In genomic region chr17:33725675-33726271, GRCh38 we compare ENCODE assay signal across 8 cellular contexts.
DNase-seq lines count a peak whose midpoint lies in the region; ATAC-seq and TF ChIP-seq lines count a peak whose summit lies in the region.

No MANE protein-coding gene starts in this region.

- H3K4me3 Mint-ChIP-seq in naive thymus-derived CD4-positive, alpha-beta T cell = no peak overlapping the region
- no peak overlapping the region for H3K4me3 Mint-ChIP-seq in activated T-helper 17 cell treated with anti-CD3 and anti-CD28 coated beads, Interleukin-2, amount 50 U/mL, for 72 hours
- H3K4me3 Mint-ChIP-seq in activated CD8-positive, alpha-beta memory T cell treated with anti-CD3 and anti-CD28 coated beads, Interleukin-2, amount 10 ng/mL, durations not matched to agents 7 days and 5 days = no peak overlapping the region

- H3K4me1 ChIP-seq in naive thymus-derived CD4-positive, alpha-beta T cell (ENCODE audit: control insufficient read depth in 2 of 2, insufficient read depth in 2 of 2, low read length in 2 of 2) = no peaks in the 10 kb centered on the region

- H3K4me3 ChIP-seq in naive thymus-derived CD4-positive, alpha-beta T cell (ENCODE audit: low read length) = no peak overlapping the region

- H3K27me3 ChIP-seq in naive thymus-derived CD4-positive, alpha-beta T cell (ENCODE audit: control insufficient read depth in 2 of 2, insufficient read depth in 2 of 2, low read length in 2 of 2) = no peaks in the 10 kb centered on the region

- intact Hi-C loops in naive thymus-derived CD4-positive, alpha-beta T cell (cut with micrococcal nuclease) = loop anchor here in 1 of 2 donors (1.0 kb wide), 1 partner anchor 26 kb away; no protein-coding TSS in a partner anchor

- peak; percentile 82 for TF ChIP-seq CTCF in GM10266 (IDR thresholded peaks at IDR 0.05; ENCODE audit: control insufficient read depth, insufficient read depth, low read depth, missing control alignments)

- no peak overlapping the region for H3K27ac Mint-ChIP-seq in naive thymus-derived CD4-positive, alpha-beta T cell
- no peak overlapping the region for H3K27ac Mint-ChIP-seq in activated T-helper 17 cell treated with anti-CD3 and anti-CD28 coated beads, Interleukin-2, amount 50 U/mL, for 72 hours
- no peak overlapping the region for H3K27ac Mint-ChIP-seq in activated CD8-positive, alpha-beta memory T cell treated with anti-CD3 and anti-CD28 coated beads, Interleukin-2, amount 10 ng/mL, durations not matched to agents 7 days and 5 days

- H3K9me3 Mint-ChIP-seq in naive thymus-derived CD4-positive, alpha-beta T cell = peaks cover 0 to 12% (median 0%) of the 10 kb centered on the region in 11 donors
- H3K9me3 Mint-ChIP-seq in activated T-helper 17 cell treated with anti-CD3 and anti-CD28 coated beads, Interleukin-2, amount 50 U/mL, for 72 hours = no peaks in the 10 kb centered on the region
- H3K9me3 Mint-ChIP-seq in activated CD8-positive, alpha-beta memory T cell treated with anti-CD3 and anti-CD28 coated beads, Interleukin-2, amount 10 ng/mL, durations not matched to agents 7 days and 5 days (ENCODE audit: low read depth) = no peaks in the 10 kb centered on the region

- peaks cover 4 to 51% (median 24%) of the 10 kb centered on the region in 5 donors for H3K27me3 Mint-ChIP-seq in naive thymus-derived CD4-positive, alpha-beta T cell
- peaks cover 46% of the 10 kb centered on the region for H3K27me3 Mint-ChIP-seq in activated T-helper 17 cell treated with anti-CD3 and anti-CD28 coated beads, Interleukin-2, amount 50 U/mL, for 72 hours
- H3K27me3 Mint-ChIP-seq in activated CD8-positive, alpha-beta memory T cell treated with anti-CD3 and anti-CD28 coated beads, Interleukin-2, amount 10 ng/mL, durations not matched to agents 7 days and 5 days = peaks cover 6% of the 10 kb centered on the region

- H3K9me3 ChIP-seq in naive thymus-derived CD4-positive, alpha-beta T cell (ENCODE audit: control insufficient read depth in 2 of 3, low read length in 3 of 3) = no peaks in the 10 kb centered on the region

- ATAC-seq in naive thymus-derived CD4-positive, alpha-beta T cell = peak; percentile 42
- ATAC-seq in activated T-helper 17 cell treated with anti-CD3 and anti-CD28 coated beads, Interleukin-2, amount 50 U/mL, for 72 hours (replicated peaks) = no peak
- no peak for ATAC-seq in HG02623 (IDR thresholded peaks at IDR 0.05; ENCODE audit: unreplicated experiment)
- ATAC-seq in activated CD8-positive, alpha-beta memory T cell treated with anti-CD3 and anti-CD28 coated beads, Interleukin-2, amount 10 ng/mL, durations not matched to agents 7 days and 5 days = no peak

- no peaks in the 10 kb centered on the region for H3K36me3 ChIP-seq in naive thymus-derived CD4-positive, alpha-beta T cell (ENCODE audit: control insufficient read depth in 2 of 3, insufficient read depth in 3 of 3, low read length in 3 of 3)

- H3K4me1 Mint-ChIP-seq in naive thymus-derived CD4-positive, alpha-beta T cell = no peaks in the 10 kb centered on the region
- H3K4me1 Mint-ChIP-seq in activated T-helper 17 cell treated with anti-CD3 and anti-CD28 coated beads, Interleukin-2, amount 50 U/mL, for 72 hours = no peaks in the 10 kb centered on the region
- H3K4me1 Mint-ChIP-seq in activated CD8-positive, alpha-beta memory T cell treated with anti-CD3 and anti-CD28 coated beads, Interleukin-2, amount 10 ng/mL, durations not matched to agents 7 days and 5 days = no peaks in the 10 kb centered on the region

- DNase-seq in AG08395 (ENCODE audit: low spot score) = peak; percentile 64
- DNase-seq in GM10266 (ENCODE audit: extremely low spot score) = peak; percentile 36
- DNase-seq in NCI-H526 treated with DMSO at 0.1 percent for 48 hours (lab: John Stamatoyannopoulos, UW) = peak; percentile 21
- peak; percentile 66 for DNase-seq in dermis blood vessel endothelial cell
- DNase-seq in naive thymus-derived CD4-positive, alpha-beta T cell = peak in 1 of 9 donors; percentile 26
- no peak for DNase-seq in activated CD8-positive, alpha-beta memory T cell treated with anti-CD3 and anti-CD28 coated beads, Interleukin-2, amount 10 ng/mL, durations not matched to agents 7 days and 5 days

- CTCF ChIA-PET in naive thymus-derived CD4-positive, alpha-beta T cell (lab: Charles Lee) = no interaction called here
- CTCF ChIA-PET in activated CD8-positive, alpha-beta memory T cell treated with anti-CD3 and anti-CD28 coated beads, Interleukin-2, amount 10 ng/mL, durations not matched to agents 7 days and 5 days (lab: Charles Lee) = interaction anchor here (1.0 to 1.7 kb wide), 4 partner anchors 8 to 430 kb away, joined by 4 to 10 read pairs (median 4); no protein-coding TSS in a partner anchor

- peaks cover 0 to 5% (median 0%) of the 10 kb centered on the region in 5 donors for H3K36me3 Mint-ChIP-seq in naive thymus-derived CD4-positive, alpha-beta T cell
- no peaks in the 10 kb centered on the region for H3K36me3 Mint-ChIP-seq in activated T-helper 17 cell treated with anti-CD3 and anti-CD28 coated beads, Interleukin-2, amount 50 U/mL, for 72 hours (ENCODE audit: low read depth)
- H3K36me3 Mint-ChIP-seq in activated CD8-positive, alpha-beta memory T cell treated with anti-CD3 and anti-CD28 coated beads, Interleukin-2, amount 10 ng/mL, durations not matched to agents 7 days and 5 days = no peaks in the 10 kb centered on the region

- H3K27ac ChIP-seq in naive thymus-derived CD4-positive, alpha-beta T cell (ENCODE audit: low read depth, low read length) = no peak overlapping the region

- POLR2A ChIA-PET in naive thymus-derived CD4-positive, alpha-beta T cell (lab: Charles Lee) = no interaction called here
